Comparison of ENCODE assay signal across 1 cellular context in genomic region chr19:9877775-9878510, GRCh38.
A peak's percentile ranks its signal among the peaks of the same experiment; 100 is the strongest.
TF ChIP-seq lines count a peak whose summit lies in the region.

No MANE protein-coding gene starts in this region.

TF ChIP-seq in endothelial cell of umbilical vein, 7 proteins besides CTCF, POLR2A, EP300 and RAD21:
- TF ChIP-seq FOS (IDR thresholded peaks at IDR 0.05; ENCODE audit: borderline replicate concordance, insufficient read depth, low read length) = peak; percentile 28
- TF ChIP-seq, protein P1, sequence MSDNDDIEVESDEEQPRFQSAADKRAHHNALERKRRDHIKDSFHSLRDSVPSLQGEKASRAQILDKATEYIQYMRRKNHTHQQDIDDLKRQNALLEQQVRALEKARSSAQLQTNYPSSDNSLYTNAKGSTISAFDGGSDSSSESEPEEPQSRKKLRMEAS (IDR thresholded peaks at IDR 0.05; ENCODE audit: insufficient read depth, insufficient read length) = no peak
